ENCODE assay signal across 14 cellular contexts in genomic region chr1:31620631-31621497, GRCh38. TPM values are rescaled to one million over a fixed set of nuclear protein-coding genes. Genes with fewer than 3 reads are reported as not detected.
DNase-seq lines count a peak whose midpoint lies in the region; FAIRE-seq and TF ChIP-seq lines count a peak whose summit lies in the region.
"Had no signal": no experiment of that assay in that cellular context is flagged by ENCODE, and none has a peak within 500 bp of the region (broad histone marks: within the 10 kb centered on the region; RNA-seq: fewer than 3 reads in every experiment).

No MANE protein-coding gene starts in this region.

- H3K27me3 ChIP-seq in right atrium auricular region = peaks cover 0 to 2% of the 10 kb centered on the region in 2 donors
- H3K27me3 ChIP-seq in bronchial epithelial cell (ENCODE audit: control insufficient read depth, insufficient read depth, low read length) = peaks cover 17% of the 10 kb centered on the region
- peaks cover 0 to 35% (median 3%) of the 10 kb centered on the region in 4 donors for H3K27me3 ChIP-seq in esophagus squamous epithelium

- intact Hi-C loops in cardiac septum (cut with DNase I) = no loop called here
- intact Hi-C loops in posterior vena cava (cut with DNase I) = no loop called here
- intact Hi-C loops in esophagus squamous epithelium (cut with DNase I) = no loop called here

- H3K27ac ChIP-seq in right atrium auricular region = peak overlapping the region; percentile 35 to 57
- H3K27ac ChIP-seq in esophagus squamous epithelium = no peak overlapping the region
- H3K27ac ChIP-seq: A549 had no signal

- H3K4me1 ChIP-seq in right atrium auricular region (peaks cover 0 to 38% of the 10 kb centered on the region in 2 donors), esophagus squamous epithelium (peaks cover 8 to 16% (median 11%) of the 10 kb centered on the region in 3 donors)
- H3K4me1 ChIP-seq: A549 had no signal

- TF ChIP-seq CTCF in right atrium auricular region (IDR thresholded peaks at IDR 0.05) (no peak), bronchial epithelial cell (IDR thresholded peaks at IDR 0.05; ENCODE audit: insufficient read depth, low read length, severe bottlenecking) (no peak), esophagus squamous epithelium (IDR thresholded peaks at IDR 0.05) (no peak)

- H3K4me3 ChIP-seq in right atrium auricular region (no peak overlapping the region), bronchial epithelial cell (ENCODE audit: low read depth, low read length) (no peak overlapping the region), esophagus squamous epithelium (no peak overlapping the region)
- H3K4me3 ChIP-seq: A549 had no signal

- no peak for TF ChIP-seq POLR2A in esophagus squamous epithelium (IDR thresholded peaks at IDR 0.05)

- 77 to 90% methylated on average over 4 to 5 of the region's 20 CpGs for WGBS in esophagus squamous epithelium, 2 donors

- DNase-seq in right atrium auricular region (ENCODE audit: low spot score) = no peak
- no peak for DNase-seq in cardiac septum (ENCODE audit: low spot score)
- no peak for DNase-seq in bronchial epithelial cell (ENCODE audit: low read depth)
- DNase-seq in posterior vena cava (ENCODE audit: low spot score) = peak; percentile 75
- DNase-seq in ureter (ENCODE audit: low spot score) = peak; percentile 35
- DNase-seq in esophagus squamous epithelium (lab: John Stamatoyannopoulos, UW) = no peak
- DNase-seq in NCI-H2196 treated with DMSO at 0.1 percent for 48 hours (lab: John Stamatoyannopoulos, UW; ENCODE audit: unreplicated experiment) = no peak
- DNase-seq: CD8-positive, alpha-beta T cell; COR-L47; DND-41; GDM1 had no signal

- H3K36me3 ChIP-seq in right atrium auricular region (no peaks in the 10 kb centered on the region), bronchial epithelial cell (ENCODE audit: control insufficient read depth, insufficient read depth, low read length) (no peaks in the 10 kb centered on the region), esophagus squamous epithelium (no peaks in the 10 kb centered on the region)

- FAIRE-seq in bronchial epithelial cell (lab: Jason Lieb, UNC) = peak; percentile 32
- FAIRE-seq: A549 had no signal

- H3K9me3 ChIP-seq in right atrium auricular region (no peaks in the 10 kb centered on the region), esophagus squamous epithelium (no peaks in the 10 kb centered on the region)
- H3K9me3 ChIP-seq: A549 had no signal

RNA-seq across cellular contexts. Expression of gene HCRTR1, which starts 3.4 kb away (rescaled TPM):
- under 1 TPM in 1 of 2 donors, not detected in 1; 0.43 TPM for total RNA-seq in right atrium auricular region
- not detected for total RNA-seq in cardiac septum
- not detected in 2 replicates for total RNA-seq in bronchial epithelial cell
- total RNA-seq in posterior vena cava = not detected
- total RNA-seq in ureter = not detected
- under 1 TPM in 1 of 4 donors, not detected in 3; 0.22 TPM for total RNA-seq in esophagus squamous epithelium
- total RNA-seq: CD8-positive, alpha-beta T cell; H4; HT1080 had no signal

RNA-seq across cellular contexts. Expression of gene PEF1, which starts 23.8 kb away (rescaled TPM):
- total RNA-seq in right atrium auricular region (10 to 100 TPM; 42.9 to 66.8 TPM), cardiac septum (55.1 TPM), bronchial epithelial cell (67.4 and 95.2 TPM in 2 replicates), posterior vena cava (10 to 100 TPM; 55.5 to 62.8 TPM), ureter (76.9 TPM), esophagus squamous epithelium (10 to 100 TPM; 59.1 to 69.8 (median 63.6) TPM)

RNA-seq across cellular contexts. Expression of gene TINAGL1, which starts 44.5 kb away (rescaled TPM):
- total RNA-seq in right atrium auricular region = 100 to 1,000 TPM; 211 to 264 TPM
- total RNA-seq in cardiac septum = 180 TPM
- total RNA-seq in bronchial epithelial cell = 55.4 and 154 TPM in 2 replicates
- total RNA-seq in posterior vena cava = 100 to 1,000 TPM; 110 to 123 TPM
- 218 TPM for total RNA-seq in ureter
- total RNA-seq in esophagus squamous epithelium = 10 to 100 TPM; 24.5 to 56.4 (median 44.6) TPM
- total RNA-seq: CD8-positive, alpha-beta T cell had no signal

Comparison
In these comparisons a context has a peak if more than half of its experiments do, and no peak if none do; other contexts are left out.
1. DNase-seq: peak in posterior vena cava (single experiment) and ureter (single experiment); none in right atrium auricular region (single experiment), cardiac septum (single experiment), bronchial epithelial cell (single experiment), esophagus squamous epithelium (single experiment) and NCI-H2196 treated with DMSO at 0.1 percent for 48 hours (single experiment).
2. H3K27ac ChIP-seq: peak in right atrium auricular region (2 of 2); none in esophagus squamous epithelium (0 of 4).